15 cellular contexts compared by ENCODE assay signal in the genomic region with DNA sequence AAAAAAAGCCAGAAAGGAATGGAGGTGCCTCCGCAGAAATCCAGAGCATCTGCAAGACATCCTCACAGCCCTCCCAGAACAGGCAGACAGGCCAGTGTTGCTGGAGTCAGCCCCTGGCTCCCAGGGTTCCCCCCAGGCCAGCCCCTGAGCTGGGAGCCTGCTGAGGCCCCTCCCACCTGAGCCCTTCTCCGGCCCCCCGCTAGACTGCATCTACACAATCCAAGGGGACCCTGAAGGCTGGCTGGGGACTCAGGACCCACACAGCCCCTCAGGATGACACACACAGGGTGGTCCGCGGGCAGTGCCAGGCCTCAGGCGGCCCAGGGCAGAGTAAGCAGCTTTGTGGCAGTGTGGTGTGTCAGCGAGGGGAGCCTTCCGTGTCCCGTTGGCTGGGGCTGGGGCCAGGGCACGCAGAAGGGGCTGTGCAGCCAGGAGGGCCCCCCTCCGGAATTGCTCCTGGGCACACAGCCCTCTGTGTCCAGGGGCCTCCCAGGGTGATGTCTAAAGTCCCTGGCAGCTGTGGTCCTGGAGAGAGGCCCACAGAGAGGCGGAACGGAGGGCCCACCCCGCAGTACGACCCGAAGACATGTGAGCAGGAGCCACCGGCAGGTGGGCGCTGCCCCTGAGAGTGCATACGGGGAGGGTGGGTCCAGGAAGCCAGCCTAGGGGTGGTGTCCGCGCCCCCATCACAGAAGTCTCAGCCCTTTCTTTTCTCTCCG.
DNase-seq lines count a peak whose midpoint lies in the region; ATAC-seq and TF ChIP-seq lines count a peak whose summit lies in the region.
"Had no signal": no experiment of that assay in that cellular context is flagged by ENCODE, and none has a peak within 500 bp of the region (broad histone marks: within the 10 kb centered on the region; RNA-seq: fewer than 3 reads in every experiment).

No MANE protein-coding gene starts in this region.

- H3K27me3 Mint-ChIP-seq in activated naive CD4-positive, alpha-beta T cell treated with anti-CD3 and anti-CD28 coated beads, Interleukin-2, amount 10 ng/mL, durations not matched to agents 7 days and 5 days = no peaks in the 10 kb centered on the region
- no peaks in the 10 kb centered on the region for H3K27me3 Mint-ChIP-seq in central memory CD8-positive, alpha-beta T cell
- H3K27me3 Mint-ChIP-seq: CD8-positive, alpha-beta memory T cell had no signal

- no peak for TF ChIP-seq CTCF in HEK293 (tag by site-specific recombination; IDR thresholded peaks at IDR 0.05)

- H3K9me3 ChIP-seq in HEK293 (ENCODE audit: control insufficient read depth, insufficient read depth, low read depth, low read length) = no peaks in the 10 kb centered on the region

- 0 out of 2 replicates have a peak, but pooled peaks cover 2% of the 10 kb centered on the region for H3K4me1 ChIP-seq in HEK293 (ENCODE audit: control insufficient read depth, insufficient read depth, low read length)

- H3K27ac Mint-ChIP-seq in activated naive CD4-positive, alpha-beta T cell treated with anti-CD3 and anti-CD28 coated beads, Interleukin-2, amount 10 ng/mL, durations not matched to agents 7 days and 5 days = peak overlapping the region; percentile 100
- peak overlapping the region; percentile 78 for H3K27ac Mint-ChIP-seq in central memory CD8-positive, alpha-beta T cell (ENCODE audit: low read depth)
- no peak overlapping the region for H3K27ac Mint-ChIP-seq in stimulated activated effector memory CD8-positive, alpha-beta T cell treated with anti-CD3 and anti-CD28 coated beads, Interleukin-12 subunit alpha, Interleukin-12 subunit beta, amount 100 ng/mL, for 72 hours

- POLR2A ChIA-PET in HEK293 (lab: Yijun Ruan, JAX) = interaction anchor here (0.8 to 1.2 kb wide), 2 partner anchors 19 to 20 kb away, joined by 3 to 5 read pairs; a partner anchor contains a TSS

- H3K36me3 Mint-ChIP-seq in activated naive CD4-positive, alpha-beta T cell treated with anti-CD3 and anti-CD28 coated beads, Interleukin-2, amount 10 ng/mL, durations not matched to agents 7 days and 5 days = peaks cover 17% of the 10 kb centered on the region
- peaks cover 18% of the 10 kb centered on the region for H3K36me3 Mint-ChIP-seq in central memory CD8-positive, alpha-beta T cell (ENCODE audit: insufficient read depth)
- peaks cover 27% of the 10 kb centered on the region for H3K36me3 Mint-ChIP-seq in stimulated activated effector memory CD8-positive, alpha-beta T cell treated with anti-CD3 and anti-CD28 coated beads, Interleukin-12 subunit alpha, Interleukin-12 subunit beta, amount 100 ng/mL, for 72 hours

- no peaks in the 10 kb centered on the region for H3K9me3 Mint-ChIP-seq in activated naive CD4-positive, alpha-beta T cell treated with anti-CD3 and anti-CD28 coated beads, Interleukin-2, amount 10 ng/mL, durations not matched to agents 7 days and 5 days
- H3K9me3 Mint-ChIP-seq in central memory CD8-positive, alpha-beta T cell = no peaks in the 10 kb centered on the region
- no peaks in the 10 kb centered on the region for H3K9me3 Mint-ChIP-seq in stimulated activated effector memory CD8-positive, alpha-beta T cell treated with anti-CD3 and anti-CD28 coated beads, Interleukin-12 subunit alpha, Interleukin-12 subunit beta, amount 100 ng/mL, for 72 hours
- H3K9me3 Mint-ChIP-seq: CD8-positive, alpha-beta memory T cell had no signal

- no peak overlapping the region for H3K4me3 ChIP-seq in HEK293 (ENCODE audit: low read depth, low read length)

- no peak for TF ChIP-seq POLR2A in GM18505 (IDR thresholded peaks at IDR 0.05; ENCODE audit: borderline replicate concordance, extremely low read depth, insufficient read depth, insufficient read length)

- no peak for ATAC-seq in central memory CD8-positive, alpha-beta T cell (replicated peaks; ENCODE audit: extremely low read depth, poor library complexity, severe bottlenecking)
- ATAC-seq in stimulated activated effector memory CD8-positive, alpha-beta T cell treated with anti-CD3 and anti-CD28 coated beads, Interleukin-12 subunit alpha, Interleukin-12 subunit beta, amount 100 ng/mL, for 72 hours = no peak
- no peak for ATAC-seq in GM18505 (IDR thresholded peaks at IDR 0.05; ENCODE audit: unreplicated experiment)

- H3K4me1 Mint-ChIP-seq in activated naive CD4-positive, alpha-beta T cell treated with anti-CD3 and anti-CD28 coated beads, Interleukin-2, amount 10 ng/mL, durations not matched to agents 7 days and 5 days = peaks cover 61% of the 10 kb centered on the region
- H3K4me1 Mint-ChIP-seq in central memory CD8-positive, alpha-beta T cell = peaks cover 17% of the 10 kb centered on the region
- peaks cover 26% of the 10 kb centered on the region for H3K4me1 Mint-ChIP-seq in stimulated activated effector memory CD8-positive, alpha-beta T cell treated with anti-CD3 and anti-CD28 coated beads, Interleukin-12 subunit alpha, Interleukin-12 subunit beta, amount 100 ng/mL, for 72 hours

- no peak for DNase-seq in activated naive CD4-positive, alpha-beta T cell treated with anti-CD3 and anti-CD28 coated beads, Interleukin-2, amount 10 ng/mL, durations not matched to agents 7 days and 5 days
- DNase-seq in activated naive CD4-positive, alpha-beta T cell treated with Interleukin-2 at 50 U/mL for 16 hours = no peak
- DNase-seq in central memory CD8-positive, alpha-beta T cell (ENCODE audit: low spot score in 2 of 2) = no peak
- no peak for DNase-seq in stimulated activated effector memory CD8-positive, alpha-beta T cell treated with anti-CD3 and anti-CD28 coated beads, Interleukin-12 subunit alpha, Interleukin-12 subunit beta, amount 100 ng/mL, for 72 hours (ENCODE audit: low spot score in 2 of 2)
- no peak for DNase-seq in NCI-H524 treated with DMSO at 0.1 percent for 48 hours (lab: John Stamatoyannopoulos, UW)
- DNase-seq: CD8-positive, alpha-beta memory T cell; DMS53; GDM1; Kasumi-1; NCI-H1694; NCI-H2081; NCI-H2171; NCI-H526 treated with DMSO at 0.1 percent for 48 hours had no signal

- CTCF ChIA-PET in activated naive CD4-positive, alpha-beta T cell treated with anti-CD3 and anti-CD28 coated beads, Interleukin-2, amount 10 ng/mL, durations not matched to agents 7 days and 5 days (lab: Charles Lee) = no interaction called here
- CTCF ChIA-PET in HEK293 (lab: Yijun Ruan, JAX) = no interaction called here

- no peak overlapping the region for H3K4me3 Mint-ChIP-seq in activated naive CD4-positive, alpha-beta T cell treated with anti-CD3 and anti-CD28 coated beads, Interleukin-2, amount 10 ng/mL, durations not matched to agents 7 days and 5 days
- no peak overlapping the region for H3K4me3 Mint-ChIP-seq in central memory CD8-positive, alpha-beta T cell
- peak overlapping the region; percentile 69 for H3K4me3 Mint-ChIP-seq in stimulated activated effector memory CD8-positive, alpha-beta T cell treated with anti-CD3 and anti-CD28 coated beads, Interleukin-12 subunit alpha, Interleukin-12 subunit beta, amount 100 ng/mL, for 72 hours

- H3K27ac ChIP-seq in HEK293 (ENCODE audit: extremely low read depth, low read depth, low read length) = no peak overlapping the region

- peaks cover 0 to 33% of the 10 kb centered on the region in 2 experiments; a peak in 1 of 3 replicates for H3K36me3 ChIP-seq in HEK293 (ENCODE audit: control insufficient read depth in 2 of 2, insufficient read depth in 1 of 2, low read length in 2 of 2)

TF ChIP-seq in HEK293, 187 proteins besides CTCF, POLR2A, EP300 and RAD21:
- TF ChIP-seq KLF1 (tag by site-specific recombination; IDR thresholded peaks at IDR 0.05) (peak; percentile 64), ZNF600 (tag by site-specific recombination; IDR thresholded peaks at IDR 0.05) (0 out of 2 replicates have a peak, but pooled peaks have one; percentile 0), ZNF510 (tag by site-specific recombination; IDR thresholded peaks at IDR 0.05; ENCODE audit: insufficient replicate concordance) (no peak)
TF ChIP-seq in HEK293: peak in this region for 2.
